Comparison of ENCODE assay signal across 33 cellular contexts in genomic region chr13:24827799-24828198, GRCh38.
"Had no signal": no experiment of that assay in that cellular context is flagged by ENCODE, and none has a peak within 500 bp of the region (broad histone marks: within the 10 kb centered on the region; RNA-seq: fewer than 3 reads in every experiment).

No MANE protein-coding gene starts in this region.

- ATAC-seq: activated CD4-positive, CD25-positive, alpha-beta regulatory T cell treated with anti-CD3 and anti-CD28 coated beads, Interleukin-2, amount 50 U/mL, for 24 hours; left cardiac atrium; sciatic nerve; stimulated activated effector memory CD8-positive, alpha-beta T cell treated with anti-CD3 and anti-CD28 coated beads, Interleukin-12 subunit alpha, Interleukin-12 subunit beta, amount 100 ng/mL, for 72 hours had no signal

- H3K79me2 ChIP-seq: hepatocyte had no signal

- H3K9me3 Mint-ChIP-seq: activated naive CD4-positive, alpha-beta T cell treated with anti-CD3 and anti-CD28 coated beads for 36 hours; activated naive CD8-positive, alpha-beta T cell treated with anti-CD3 and anti-CD28 coated beads for 36 hours; activated T-helper 1 cell treated with anti-CD3 and anti-CD28 coated beads, Interleukin-12 subunit alpha, Interleukin-12 subunit beta, Interleukin-2, Interleukin-4 antibody, amounts not matched to agents 30 ng/mL and 10 ng/mL and 1 ng/mL, durations not matched to agents 14 hours and 24 hours and 36 hours; endodermal cell; mesothelial cell of epicardium; stimulated activated effector memory CD8-positive, alpha-beta T cell treated with anti-CD3 and anti-CD28 coated beads, Interleukin-12 subunit alpha, Interleukin-12 subunit beta, amount 100 ng/mL, for 72 hours; stimulated activated naive CD8-positive, alpha-beta T cell treated with anti-CD3 and anti-CD28 coated beads, Interleukin-15, Interleukin-2, amounts not matched to agents 100 ng/mL and 50 ng/mL, for 24 hours; T-helper 1 cell treated with Interleukin-12 subunit alpha and Interleukin-12 subunit beta and Interleukin-4 antibody, amounts not matched to agents 30 μg/mL and 1 μg/mL, for 36 hours had no signal

- H3K9me3 ChIP-seq: esophagus squamous epithelium, ovary, prostate gland, thoracic aorta, upper lobe of left lung, vagina had no signal

- H3K4me2 ChIP-seq: hepatocyte had no signal

- H3K36me3 Mint-ChIP-seq: activated naive CD8-positive, alpha-beta T cell treated with anti-CD3 and anti-CD28 coated beads for 36 hours; mesothelial cell of epicardium; naive B cell; stimulated activated effector memory CD8-positive, alpha-beta T cell treated with anti-CD3 and anti-CD28 coated beads, Interleukin-12 subunit alpha, Interleukin-12 subunit beta, amount 100 ng/mL, for 72 hours had no signal

- H3K27ac Mint-ChIP-seq: activated naive CD4-positive, alpha-beta T cell treated with anti-CD3 and anti-CD28 coated beads for 36 hours; activated naive CD8-positive, alpha-beta T cell treated with anti-CD3 and anti-CD28 coated beads for 36 hours; activated T-helper 1 cell treated with anti-CD3 and anti-CD28 coated beads, Interleukin-12 subunit alpha, Interleukin-12 subunit beta, Interleukin-2, Interleukin-4 antibody, amounts not matched to agents 30 ng/mL and 10 ng/mL and 1 ng/mL, durations not matched to agents 14 hours and 24 hours and 36 hours; endodermal cell; mesothelial cell of epicardium; naive B cell; stimulated activated effector memory CD8-positive, alpha-beta T cell treated with anti-CD3 and anti-CD28 coated beads, Interleukin-12 subunit alpha, Interleukin-12 subunit beta, amount 100 ng/mL, for 72 hours; stimulated activated naive CD8-positive, alpha-beta T cell treated with anti-CD3 and anti-CD28 coated beads, Interleukin-15, Interleukin-2, amounts not matched to agents 100 ng/mL and 50 ng/mL, for 24 hours; T-helper 1 cell treated with Interleukin-12 subunit alpha and Interleukin-12 subunit beta and Interleukin-4 antibody, amounts not matched to agents 30 μg/mL and 1 μg/mL, for 36 hours had no signal

- H3K4me3 ChIP-seq: esophagus squamous epithelium, hepatocyte, ovary, prostate gland, thoracic aorta, upper lobe of left lung, vagina had no signal

- H3K27me3 ChIP-seq: brain microvascular endothelial cell, esophagus squamous epithelium, hepatocyte, ovary, upper lobe of left lung, vagina had no signal

- DNase-seq: activated CD4-positive, alpha-beta T cell treated with anti-CD3 and anti-CD28 coated beads for 48 hours; activated CD4-positive, alpha-beta T cell treated with anti-CD3 and anti-CD28 coated beads, Interleukin-2, amount 50 U/mL, for 48 hours; activated CD8-positive, alpha-beta memory T cell treated with anti-CD3 and anti-CD28 coated beads for 24 hours; activated effector memory CD4-positive, alpha-beta T cell treated with anti-CD3 and anti-CD28 coated beads, Interleukin-2, amount 50 U/mL, for 16 hours; activated naive CD4-positive, alpha-beta T cell treated with anti-CD3 and anti-CD28 coated beads for 36 hours; activated naive CD8-positive, alpha-beta T cell treated with anti-CD3 and anti-CD28 coated beads for 36 hours; activated T-cell treated with anti-CD3 and anti-CD28 coated beads, Interleukin-2, amount 50 U/mL, for 1 hour; amniotic stem cell; brain microvascular endothelial cell; central memory CD4-positive, alpha-beta T cell; endodermal cell; esophagus squamous epithelium; islet precursor cell; left cardiac atrium; naive B cell; ovary; retina; small intestine; stimulated activated CD4-positive, alpha-beta T cell treated with anti-CD3 and anti-CD28 coated beads, Interleukin-4, amount 100 ng/mL, for 24 hours; T-helper 9 cell; upper lobe of left lung; WERI-Rb-1 had no signal

- H3K4me3 Mint-ChIP-seq: activated naive CD4-positive, alpha-beta T cell treated with anti-CD3 and anti-CD28 coated beads for 36 hours; activated naive CD8-positive, alpha-beta T cell treated with anti-CD3 and anti-CD28 coated beads for 36 hours; activated T-helper 1 cell treated with anti-CD3 and anti-CD28 coated beads, Interleukin-12 subunit alpha, Interleukin-12 subunit beta, Interleukin-2, Interleukin-4 antibody, amounts not matched to agents 30 ng/mL and 10 ng/mL and 1 ng/mL, durations not matched to agents 14 hours and 24 hours and 36 hours; endodermal cell; mesothelial cell of epicardium; naive B cell; stimulated activated effector memory CD8-positive, alpha-beta T cell treated with anti-CD3 and anti-CD28 coated beads, Interleukin-12 subunit alpha, Interleukin-12 subunit beta, amount 100 ng/mL, for 72 hours; stimulated activated naive CD8-positive, alpha-beta T cell treated with anti-CD3 and anti-CD28 coated beads, Interleukin-15, Interleukin-2, amounts not matched to agents 100 ng/mL and 50 ng/mL, for 24 hours; T-helper 1 cell treated with Interleukin-12 subunit alpha and Interleukin-12 subunit beta and Interleukin-4 antibody, amounts not matched to agents 30 μg/mL and 1 μg/mL, for 36 hours had no signal

- H3K27ac ChIP-seq: brain microvascular endothelial cell, esophagus squamous epithelium, hepatocyte, ovary, prostate gland, thoracic aorta, upper lobe of left lung, vagina, WERI-Rb-1 had no signal

- H3K36me3 ChIP-seq: brain microvascular endothelial cell, esophagus squamous epithelium, ovary, prostate gland, thoracic aorta, upper lobe of left lung, vagina, WERI-Rb-1 had no signal

- H2AFZ ChIP-seq: hepatocyte had no signal

- H3K4me1 Mint-ChIP-seq: activated naive CD8-positive, alpha-beta T cell treated with anti-CD3 and anti-CD28 coated beads for 36 hours; endodermal cell; mesothelial cell of epicardium; naive B cell; stimulated activated effector memory CD8-positive, alpha-beta T cell treated with anti-CD3 and anti-CD28 coated beads, Interleukin-12 subunit alpha, Interleukin-12 subunit beta, amount 100 ng/mL, for 72 hours had no signal

- H3K4me1 ChIP-seq: esophagus squamous epithelium, prostate gland, upper lobe of left lung, vagina had no signal
